17 cellular contexts compared by ENCODE assay signal in genomic region chr4:108047199-108047598, GRCh38. TPM values are rescaled to one million over a fixed set of nuclear protein-coding genes. Genes with fewer than 3 reads are reported as not detected.
DNase-seq lines count a peak whose midpoint lies in the region; ATAC-seq and TF ChIP-seq lines count a peak whose summit lies in the region.
"Had no signal": no experiment of that assay in that cellular context is flagged by ENCODE, and none has a peak within 500 bp of the region (broad histone marks: within the 10 kb centered on the region; RNA-seq: fewer than 3 reads in every experiment).

No MANE protein-coding gene starts in this region.

- H3K9me3 Mint-ChIP-seq in activated T-cell treated with anti-CD3 and anti-CD28 coated beads, Interleukin-2, amount 50 U/mL, for 72 hours: no peaks in the 10 kb centered on the region
- no peaks in the 10 kb centered on the region for H3K9me3 Mint-ChIP-seq in activated naive CD8-positive, alpha-beta T cell treated with anti-CD3 and anti-CD28 coated beads for 36 hours

- H3K36me3 Mint-ChIP-seq in activated T-cell treated with anti-CD3 and anti-CD28 coated beads, Interleukin-2, amount 50 U/mL, for 72 hours (ENCODE audit: insufficient read depth in 2 of 2): peaks cover 4 to 34% of the 10 kb centered on the region in 2 donors
- peaks cover 57% of the 10 kb centered on the region for H3K36me3 Mint-ChIP-seq in activated naive CD8-positive, alpha-beta T cell treated with anti-CD3 and anti-CD28 coated beads for 36 hours

- H3K27ac ChIP-seq in prostate gland (no peak overlapping the region), Karpas-422 (ENCODE audit: low read length) (no peak overlapping the region)
- H3K27ac ChIP-seq: SJCRH30 had no signal

- no peak for TF ChIP-seq CTCF in prostate gland (IDR thresholded peaks at IDR 0.05)

- H3K9me3 ChIP-seq in prostate gland (no peaks in the 10 kb centered on the region), Karpas-422 (ENCODE audit: low read length) (no peaks in the 10 kb centered on the region)
- H3K9me3 ChIP-seq: SJCRH30 had no signal

- DNase-seq in activated T-cell treated with anti-CD3 and anti-CD28 coated beads, Interleukin-2, amount 50 U/mL, for 72 hours: no peak
- DNase-seq in activated T-cell treated with anti-CD3 and anti-CD28 coated beads, Interleukin-2, amount 50 U/mL, for 1 hour: no peak
- peak; percentile 46 for DNase-seq in DMS79 treated with DMSO at 0.1 percent for 48 hours (lab: John Stamatoyannopoulos, UW)
- DNase-seq in activated naive CD8-positive, alpha-beta T cell treated with anti-CD3 and anti-CD28 coated beads for 36 hours: no peak
- peak; percentile 26 for DNase-seq in prostate gland (ENCODE audit: low spot score)
- DNase-seq in Karpas-422: no peak
- DNase-seq: ACHN, DMS 273 treated with DMSO at 0.1 percent for 48 hours, EL, GOT3, NCI-H1694, NCI-H2171, NCI-H510A, NCI-H82, SJCRH30 had no signal

- H3K4me3 ChIP-seq in prostate gland (no peak overlapping the region), Karpas-422 (ENCODE audit: low read length) (no peak overlapping the region)
- H3K4me3 ChIP-seq: SJCRH30 had no signal

- H3K27me3 ChIP-seq in prostate gland (replicated peaks; ENCODE audit: insufficient read depth): no peaks in the 10 kb centered on the region
- H3K27me3 ChIP-seq in Karpas-422 (ENCODE audit: low read length): no peaks in the 10 kb centered on the region
- H3K27me3 ChIP-seq: SJCRH30 had no signal

- 56% methylated on average over 2 of the region's 2 CpGs for WGBS in prostate gland

- no peaks in the 10 kb centered on the region for H3K36me3 ChIP-seq in prostate gland
- H3K36me3 ChIP-seq in Karpas-422 (ENCODE audit: insufficient read depth, low read length): no peaks in the 10 kb centered on the region

- peaks cover 77% of the 10 kb centered on the region for H3K4me1 Mint-ChIP-seq in activated T-cell treated with anti-CD3 and anti-CD28 coated beads, Interleukin-2, amount 50 U/mL, for 72 hours (ENCODE audit: low read depth)
- peaks cover 84% of the 10 kb centered on the region for H3K4me1 Mint-ChIP-seq in activated naive CD8-positive, alpha-beta T cell treated with anti-CD3 and anti-CD28 coated beads for 36 hours

- no peaks in the 10 kb centered on the region for H3K9me2 ChIP-seq in Karpas-422 (replicated peaks; ENCODE audit: insufficient read depth, low read length)

- H3K4me3 Mint-ChIP-seq in activated T-cell treated with anti-CD3 and anti-CD28 coated beads, Interleukin-2, amount 50 U/mL, for 72 hours: no peak overlapping the region
- no peak overlapping the region for H3K4me3 Mint-ChIP-seq in activated naive CD8-positive, alpha-beta T cell treated with anti-CD3 and anti-CD28 coated beads for 36 hours
- H3K4me3 Mint-ChIP-seq: B cell had no signal

- no peak overlapping the region for H2AFZ ChIP-seq in Karpas-422 (ENCODE audit: low read length)

- H3K27ac Mint-ChIP-seq in activated T-cell treated with anti-CD3 and anti-CD28 coated beads, Interleukin-2, amount 50 U/mL, for 72 hours: peak overlapping the region; percentile 48
- peak overlapping the region; percentile 64 for H3K27ac Mint-ChIP-seq in activated naive CD8-positive, alpha-beta T cell treated with anti-CD3 and anti-CD28 coated beads for 36 hours
- H3K27ac Mint-ChIP-seq: B cell had no signal

- H3K27me3 Mint-ChIP-seq in activated T-cell treated with anti-CD3 and anti-CD28 coated beads, Interleukin-2, amount 50 U/mL, for 72 hours (ENCODE audit: low read depth): no peaks in the 10 kb centered on the region
- H3K27me3 Mint-ChIP-seq in activated naive CD8-positive, alpha-beta T cell treated with anti-CD3 and anti-CD28 coated beads for 36 hours: no peaks in the 10 kb centered on the region
- H3K27me3 Mint-ChIP-seq: B cell had no signal

- H3K4me1 ChIP-seq in prostate gland (replicated peaks) (no peaks in the 10 kb centered on the region), Karpas-422 (ENCODE audit: low read length) (no peaks in the 10 kb centered on the region)
- H3K4me1 ChIP-seq: SJCRH30 had no signal

- H4K20me1 ChIP-seq in Karpas-422 (ENCODE audit: insufficient read depth, low read depth, low read length): no peaks in the 10 kb centered on the region

- TF ChIP-seq POLR2A in prostate gland (IDR thresholded peaks at IDR 0.05): no peak

- H3K9ac ChIP-seq in Karpas-422 (ENCODE audit: low read length): no peak overlapping the region

- H3K4me2 ChIP-seq in Karpas-422 (ENCODE audit: low read depth, low read length, poor library complexity, severe bottlenecking): no peak overlapping the region

- intact Hi-C loops in prostate gland (cut with DNase I): no loop called here

- ATAC-seq in activated T-cell treated with anti-CD3 and anti-CD28 coated beads, Interleukin-2, amount 50 U/mL, for 72 hours (replicated peaks in 1 of 2): no peak
- no peak for ATAC-seq in GM21367 (IDR thresholded peaks at IDR 0.05; ENCODE audit: unreplicated experiment)

- H3K79me2 ChIP-seq in Karpas-422 (ENCODE audit: low read length): no peaks in the 10 kb centered on the region

RNA-seq across cellular contexts. Expression of gene HADH, which starts 57.5 kb away (rescaled TPM):
- total RNA-seq in activated T-cell treated with anti-CD3 and anti-CD28 coated beads, Interleukin-2, amount 50 U/mL, for 72 hours: 10 to 100 TPM; 35.7 to 45.7 TPM
- total RNA-seq in activated naive CD8-positive, alpha-beta T cell treated with anti-CD3 and anti-CD28 coated beads for 36 hours: 10 to 100 TPM; 49.6 to 51.2 TPM
- total RNA-seq in prostate gland: 10 to 100 TPM; 69.0 to 75.2 TPM
- total RNA-seq in Karpas-422 (2014; rRNA removed; shearing (Covaris generic); ENCODE audit: low replicate concordance): 20.2 and 41.6 TPM in 2 replicates

Comparison
In these comparisons a context has a peak if more than half of its experiments do, and no peak if none do; other contexts are left out.
1. DNase-seq: peak in DMS79 treated with DMSO at 0.1 percent for 48 hours (single experiment) and prostate gland (single experiment); none in activated T-cell treated with anti-CD3 and anti-CD28 coated beads, Interleukin-2, amount 50 U/mL, for 72 hours (0 of 2), activated T-cell treated with anti-CD3 and anti-CD28 coated beads, Interleukin-2, amount 50 U/mL, for 1 hour (single experiment), activated naive CD8-positive, alpha-beta T cell treated with anti-CD3 and anti-CD28 coated beads for 36 hours (single experiment) and Karpas-422 (single experiment).